In genomic region chr2:235776531-235776930, GRCh38 we compare ENCODE assay signal across 27 cellular contexts.
"Had no signal": no experiment of that assay in that cellular context is flagged by ENCODE, and none has a peak within 500 bp of the region (broad histone marks: within the 10 kb centered on the region; RNA-seq: fewer than 3 reads in every experiment).

No MANE protein-coding gene starts in this region.

- H3K9me3 ChIP-seq: gastroesophageal sphincter, heart left ventricle, left lung, mucosa of descending colon, right lobe of liver, suprapubic skin, transverse colon, upper lobe of right lung, uterus had no signal

- H3K4me3 Mint-ChIP-seq: mesothelial cell of epicardium; naive B cell; natural killer cell treated with Interleukin-12 subunit alpha and Interleukin-12 subunit beta and Interleukin-15 and Interleukin-18, amount 100 ng/mL, for 72 hours; neural progenitor cell; stimulated activated naive CD8-positive, alpha-beta T cell treated with anti-CD3 and anti-CD28 coated beads, Interleukin-15, amount 100 ng/mL, for 72 hours had no signal

- H3K4me1 Mint-ChIP-seq: naive B cell; stimulated activated naive CD8-positive, alpha-beta T cell treated with anti-CD3 and anti-CD28 coated beads, Interleukin-15, amount 100 ng/mL, for 72 hours had no signal

- H3K36me3 Mint-ChIP-seq: naive B cell; natural killer cell treated with Interleukin-12 subunit alpha and Interleukin-12 subunit beta and Interleukin-15 and Interleukin-18, amount 100 ng/mL, for 72 hours had no signal

- H3K27me3 ChIP-seq: gastroesophageal sphincter, heart left ventricle, hepatocyte, left lung, neural progenitor cell, right lobe of liver, suprapubic skin, transverse colon, upper lobe of right lung, uterus had no signal

- H3K4me1 ChIP-seq: heart left ventricle, left lung, parathyroid adenoma, right lobe of liver, suprapubic skin, transverse colon, upper lobe of right lung, uterus had no signal

- H3K9me3 Mint-ChIP-seq: mesothelial cell of epicardium; naive B cell; natural killer cell treated with Interleukin-12 subunit alpha and Interleukin-12 subunit beta and Interleukin-15 and Interleukin-18, amount 100 ng/mL, for 72 hours; neural progenitor cell; stimulated activated naive CD8-positive, alpha-beta T cell treated with anti-CD3 and anti-CD28 coated beads, Interleukin-15, amount 100 ng/mL, for 72 hours had no signal

- ATAC-seq: gastroesophageal sphincter; heart left ventricle; left cardiac atrium; left lung; mucosa of descending colon; natural killer cell treated with Interleukin-12 subunit alpha and Interleukin-12 subunit beta and Interleukin-15 and Interleukin-18, amount 100 ng/mL, for 72 hours; right lobe of liver; stimulated activated naive CD8-positive, alpha-beta T cell treated with anti-CD3 and anti-CD28 coated beads, Interleukin-15, amount 100 ng/mL, for 72 hours; upper lobe of right lung had no signal

- H3K27ac ChIP-seq: gastroesophageal sphincter, heart left ventricle, hepatocyte, left lung, neural progenitor cell, parathyroid adenoma, right lobe of liver, suprapubic skin, transverse colon, upper lobe of right lung, uterus had no signal

- DNase-seq: cortex of kidney; effector CD4-positive, alpha-beta T cell; heart left ventricle; left cardiac atrium; left lung; mesenchymal stem cell; mucosa of descending colon; naive B cell; right lobe of liver; stimulated activated CD4-positive, alpha-beta T cell treated with anti-CD3 and anti-CD28 coated beads, Interleukin-12 subunit alpha, Interleukin-12 subunit beta, amount 100 ng/mL, for 4 hours; stimulated activated CD4-positive, alpha-beta T cell treated with anti-CD3 and anti-CD28 coated beads, Interleukin-1b, Interleukin-23, amount 100 ng/mL, for 48 hours; stimulated activated CD4-positive, alpha-beta T cell treated with anti-CD3 and anti-CD28 coated beads, Interleukin-4, amount 100 ng/mL, for 1 hour; stimulated activated CD8-positive, alpha-beta memory T cell treated with anti-CD3 and anti-CD28 coated beads, Interleukin-4, amount 100 ng/mL, for 48 hours; stimulated activated naive CD4-positive, alpha-beta T cell; stimulated activated naive CD8-positive, alpha-beta T cell treated with anti-CD3 and anti-CD28 coated beads, Interleukin-15, amount 100 ng/mL, for 72 hours; transverse colon; upper lobe of right lung; uterus had no signal

- H3K27ac Mint-ChIP-seq: mesothelial cell of epicardium; naive B cell; natural killer cell treated with Interleukin-12 subunit alpha and Interleukin-12 subunit beta and Interleukin-15 and Interleukin-18, amount 100 ng/mL, for 72 hours; neural progenitor cell had no signal

- H3K4me3 ChIP-seq: gastroesophageal sphincter, heart left ventricle, hepatocyte, left lung, mucosa of descending colon, neural progenitor cell, right lobe of liver, smooth muscle cell, suprapubic skin, transverse colon, upper lobe of right lung, uterus had no signal

- H3K27me3 Mint-ChIP-seq: natural killer cell treated with Interleukin-12 subunit alpha and Interleukin-12 subunit beta and Interleukin-15 and Interleukin-18, amount 100 ng/mL, for 72 hours; progenitor cell of endocrine pancreas had no signal
